Comparison of ENCODE assay signal across 24 cellular contexts in genomic region chr16:67714522-67714921, GRCh38.
"Had no signal": no experiment of that assay in that cellular context is flagged by ENCODE, and none has a peak within 500 bp of the region (broad histone marks: within the 10 kb centered on the region; RNA-seq: fewer than 3 reads in every experiment).

No MANE protein-coding gene starts in this region.

- H3K9me3 ChIP-seq: left ventricle myocardium inferior, ovary, right atrium auricular region, right lobe of liver, stomach, testis, thyroid gland, transverse colon, upper lobe of left lung had no signal

- H3K9ac ChIP-seq: neural progenitor cell had no signal

- H3K4me2 ChIP-seq: neural progenitor cell had no signal

- H3K4me3 ChIP-seq: left ventricle myocardium inferior, lung, neural progenitor cell, ovary, right atrium auricular region, right lobe of liver, skin epidermis, stomach, testis, thyroid gland, transverse colon, upper lobe of left lung had no signal

- H3K36me3 ChIP-seq: left ventricle myocardium inferior, neural progenitor cell, ovary, right atrium auricular region, right lobe of liver, stomach, thyroid gland, transverse colon, upper lobe of left lung had no signal

- FAIRE-seq: urothelium cell line had no signal

- H2AFZ ChIP-seq: neural progenitor cell had no signal

- ATAC-seq: natural killer cell; right lobe of liver; stimulated activated naive B cell treated with anti-CD40 and anti-IgM and Interleukin-4, amounts not matched to agents 10 μg/mL and 1 μg/mL and 100 μg/mL, for 72 hours; stimulated activated naive CD8-positive, alpha-beta T cell treated with anti-CD3 and anti-CD28 coated beads, Interleukin-15, Interleukin-2, amounts not matched to agents 100 U/mL and 50 U/mL, for 24 hours had no signal

- H3K27me3 ChIP-seq: neural progenitor cell, ovary, right atrium auricular region, right lobe of liver, stomach, testis, thyroid gland, transverse colon, upper lobe of left lung had no signal

- DNase-seq: islet precursor cell; left ventricle myocardium inferior; mesendoderm; naive B cell; natural killer cell; nephron progenitor cell; ovary; stimulated activated CD4-positive, alpha-beta T cell treated with anti-CD3 and anti-CD28 coated beads, Interleukin-12 subunit alpha, Interleukin-12 subunit beta, amount 100 ng/mL, for 4 hours; stimulated activated CD4-positive, alpha-beta T cell treated with anti-CD3 and anti-CD28 coated beads, Interleukin-15, amount 100 ng/mL, for 24 hours; stimulated activated CD4-positive, alpha-beta T cell treated with anti-CD3 and anti-CD28 coated beads, Interleukin-2, amount 100 ng/mL, for 24 hours; stimulated activated CD4-positive, alpha-beta T cell treated with anti-CD3 and anti-CD28 coated beads, Interleukin-4, amount 100 ng/mL, for 1 hour; stimulated activated naive B cell treated with anti-CD40 and anti-IgM and Interleukin-4, amounts not matched to agents 10 μg/mL and 1 μg/mL and 100 μg/mL, for 72 hours; stimulated activated naive CD8-positive, alpha-beta T cell treated with anti-CD3 and anti-CD28 coated beads, Interleukin-15, Interleukin-2, amounts not matched to agents 100 U/mL and 50 U/mL, for 24 hours; stomach; testis; thyroid gland; upper lobe of left lung had no signal

- H3K27ac ChIP-seq: left ventricle myocardium inferior, neural progenitor cell, ovary, right atrium auricular region, right lobe of liver, skin epidermis, stomach, testis, thyroid gland had no signal
